ENCODE assay signal across 8 cellular contexts in genomic region chr6:26196846-26197683, GRCh38.
DNase-seq lines count a peak whose midpoint lies in the region; ATAC-seq, FAIRE-seq and TF ChIP-seq lines count a peak whose summit lies in the region.

No MANE protein-coding gene starts in this region.

- H3K27me3 ChIP-seq in MG63 (no peaks in the 10 kb centered on the region), adipocyte (replicated peaks; ENCODE audit: control insufficient read depth, insufficient read depth, low read length) (no peaks in the 10 kb centered on the region), pancreas (peaks cover 0 to 75% (median 0%) of the 10 kb centered on the region in 4 donors)

- peak overlapping the region; percentile 83 for H3K9ac ChIP-seq in adipocyte (ENCODE audit: low read length)

- H3K36me3 ChIP-seq in MG63 (peaks cover 8% of the 10 kb centered on the region; the same call in 1 of the 2 replicates), adipocyte (ENCODE audit: control insufficient read depth, insufficient read depth, low read length, severe bottlenecking) (no peaks in the 10 kb centered on the region), pancreas (no peaks in the 10 kb centered on the region)

- no peak for TF ChIP-seq CTCF in pancreas (IDR thresholded peaks at IDR 0.05)

- H3K4me3 ChIP-seq in MG63 (peak overlapping the region; percentile 72), adipocyte (ENCODE audit: low read length) (peak overlapping the region; percentile 83), pancreas (peak overlapping the region; percentile 12 to 43 (median 33))

- 3 to 7% methylated on average over 51 of the region's 51 CpGs for WGBS in pancreas, 2 donors

- intact Hi-C loops in cardiac septum (cut with DNase I): loop anchor here (2.0 kb wide), 1 partner anchor 164 kb away; a partner anchor contains a TSS
- intact Hi-C loops in pancreas (cut with DNase I): no loop called here

- H3K4me1 ChIP-seq in adipocyte (ENCODE audit: control insufficient read depth, insufficient read depth, low read length) (peaks cover 42% of the 10 kb centered on the region), pancreas (peaks cover 0 to 5% (median 0%) of the 10 kb centered on the region in 3 donors)

- peak overlapping the region; percentile 31 to 90 (median 72) for H3K27ac ChIP-seq in pancreas

- no peaks in the 10 kb centered on the region for H3K9me3 ChIP-seq in MG63
- H3K9me3 ChIP-seq in adipocyte (ENCODE audit: control insufficient read depth, low read length): no peaks in the 10 kb centered on the region
- no peaks in the 10 kb centered on the region for H3K9me3 ChIP-seq in pancreas

- TF ChIP-seq POLR2A in H54 (IDR thresholded peaks at IDR 0.05; ENCODE audit: low read depth, low read length): peak; percentile 91

- ATAC-seq in pancreas: peak; percentile 39 to 67 (median 58)

- DNase-seq in H54 (ENCODE audit: insufficient read length, low spot score): peak; percentile 62
- DNase-seq in MG63: peak; percentile 70
- DNase-seq in SK-N-DZ (ENCODE audit: low spot score): peak; percentile 92
- peak; percentile 93 for DNase-seq in adipocyte (ENCODE audit: low read depth)
- DNase-seq in cardiac septum (ENCODE audit: low spot score): peak; percentile 84
- peak in 2 of 6 donors; percentile 65 to 73 for DNase-seq in pancreas
- DNase-seq in HuH-7.5 (ENCODE audit: low spot score): no peak

- FAIRE-seq in G401.6 (lab: Jason Lieb, UNC) (peak; percentile 94), H54 (lab: Jason Lieb, UNC) (peak; percentile 87), pancreas (lab: Jason Lieb, UNC) (no peak)

Comparison
In these comparisons a context has a peak if more than half of its experiments do, and no peak if none do; other contexts are left out.
1. H3K4me3 ChIP-seq: peak in every context shown above with its lines; median percentile 83 in adipocyte; 72 in MG63; 33 in pancreas.